In the genomic region with DNA sequence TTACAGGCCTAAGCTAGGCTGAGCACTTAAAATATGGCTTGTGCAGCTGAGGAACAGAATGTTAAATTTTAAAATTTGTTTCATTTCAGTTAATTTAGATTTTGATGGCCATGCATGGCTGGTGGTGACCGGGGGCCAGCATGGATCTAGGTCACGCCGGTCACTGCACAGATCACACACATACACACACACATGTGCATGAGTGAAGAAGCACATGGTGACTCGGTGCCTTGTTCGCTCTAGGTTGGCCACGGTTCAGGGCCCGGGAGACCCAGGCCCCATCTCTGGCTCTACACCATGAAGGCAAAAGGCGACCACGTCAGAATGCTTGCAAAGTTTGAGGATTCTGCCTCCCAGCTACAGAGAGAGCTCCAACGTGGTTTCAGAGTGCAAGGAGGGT, we compare ENCODE assay signal across 10 cellular contexts. TPM values are rescaled to one million over a fixed set of nuclear protein-coding genes. Genes with fewer than 3 reads are reported as not detected.
"Had no signal": no experiment of that assay in that cellular context is flagged by ENCODE, and none has a peak within 500 bp of the region (broad histone marks: within the 10 kb centered on the region; RNA-seq: fewer than 3 reads in every experiment).

No MANE protein-coding gene starts in this region.

- H3K9ac ChIP-seq: KMS-11 had no signal

- H3K27ac ChIP-seq: HL-60, KMS-11 had no signal

- FAIRE-seq: HTR-8/SVneo, K562 had no signal

- ATAC-seq: K562 had no signal

- DNase-seq: IMR-90, KBM-7, KG1 had no signal

- H3K4me2 ChIP-seq: KMS-11 had no signal

- H3K4me3 ChIP-seq: K562 had no signal

RNA-seq across cellular contexts. Expression of gene ZFR2, which starts 28.0 kb away (rescaled TPM):
- total RNA-seq: HT-29, HT1080, IMR-90 had no signal

RNA-seq across cellular contexts. Expression of gene ATCAY, which starts 39.7 kb away (rescaled TPM):
- total RNA-seq: HT-29, HT1080, K562 had no signal
- polyA plus RNA-seq: IgD-negative memory B cell, K562 had no signal

RNA-seq across cellular contexts. Expression of gene MATK, which starts 54.6 kb away (rescaled TPM):
- total RNA-seq: HT1080, IMR-90 had no signal
- polyA plus RNA-seq: IMR-90 had no signal
